ENCODE assay signal across 8 cellular contexts in the genomic region with DNA sequence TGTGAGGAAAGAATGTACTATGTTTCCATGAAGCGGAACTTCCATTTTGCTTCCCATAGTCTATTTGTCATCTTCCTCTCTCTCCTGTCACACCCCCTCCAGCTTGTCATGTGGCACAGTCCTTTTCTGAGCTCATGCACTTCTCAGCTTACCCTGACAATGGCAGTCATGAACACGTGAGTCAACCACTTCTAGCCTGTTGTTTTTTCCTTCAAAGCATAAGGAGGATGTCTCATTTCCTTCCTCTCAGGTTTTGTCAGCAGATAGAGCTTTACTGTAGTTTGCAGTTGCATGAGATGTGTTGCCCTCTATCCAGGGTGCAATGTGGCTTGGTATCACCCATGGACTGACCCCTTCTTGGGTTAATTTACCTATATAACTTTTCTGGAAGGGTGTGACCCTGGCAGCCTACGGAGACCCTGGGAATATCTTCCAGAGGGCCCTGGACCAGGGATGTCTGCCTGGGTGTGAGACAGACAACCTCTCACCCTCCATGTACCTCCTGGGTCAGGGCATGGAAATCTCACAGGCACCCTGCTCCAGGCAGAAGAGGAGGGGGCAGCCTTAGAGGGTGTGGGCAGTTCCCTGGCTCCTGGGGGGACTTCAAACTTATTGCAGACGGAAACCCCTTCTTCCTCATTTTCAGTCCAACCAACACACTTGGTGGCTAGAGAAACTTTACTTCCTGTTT. TPM values are rescaled to one million over a fixed set of nuclear protein-coding genes. Genes with fewer than 3 reads are reported as not detected.
DNase-seq lines count a peak whose midpoint lies in the region; ATAC-seq and TF ChIP-seq lines count a peak whose summit lies in the region.

No MANE protein-coding gene starts in this region.

- peak overlapping the region; percentile 28 for H3K9ac ChIP-seq in DND-41 (ENCODE audit: low read depth, low read length)
- H3K9ac ChIP-seq in skeletal muscle satellite cell (ENCODE audit: low read depth, low read length), result no peak overlapping the region

- H4K20me1 ChIP-seq in DND-41 (ENCODE audit: insufficient read depth, low read length), result peaks cover 1% of the 10 kb centered on the region; the same call in 1 of the 2 replicates

- ATAC-seq in DND-41 (ENCODE audit: insufficient read depth, low read depth) (peak; percentile 64), HG02610 (IDR thresholded peaks at IDR 0.05; ENCODE audit: unreplicated experiment) (peak; percentile 59)

- peak overlapping the region; percentile 79 for H3K27ac ChIP-seq in DND-41 (ENCODE audit: low read length)

- peaks cover 14% of the 10 kb centered on the region for H3K79me2 ChIP-seq in DND-41 (ENCODE audit: insufficient read depth, low read length)

- no peak for TF ChIP-seq CTCF in DND-41 (IDR thresholded peaks at IDR 0.05; ENCODE audit: borderline replicate concordance, extremely low read depth, low read length, poor library complexity, severe bottlenecking)

- H2AFZ ChIP-seq in DND-41 (ENCODE audit: low read depth, low read length), result peak overlapping the region; percentile 67

- DNase-seq in DND-41, result peak; percentile 74
- peak; percentile 83 for DNase-seq in OCI-M1 (lab: John Stamatoyannopoulos, UW)
- peak; percentile 66 to 72 for DNase-seq in activated T-cell treated with anti-CD3 and anti-CD28 coated beads, Interleukin-2, amount 50 U/mL, for 48 hours
- peak; percentile 89 for DNase-seq in glomerular endothelial cell (ENCODE audit: extremely low read depth, low read depth, low spot score)
- no peak for DNase-seq in NCI-H187 treated with DMSO at 0.1 percent for 48 hours (lab: John Stamatoyannopoulos, UW)
- no peak for DNase-seq in SK-N-DZ (ENCODE audit: low spot score)

- H3K4me1 ChIP-seq in DND-41 (ENCODE audit: insufficient read depth, low read length) (peaks cover 29% of the 10 kb centered on the region), skeletal muscle satellite cell (ENCODE audit: control insufficient read depth, insufficient read depth, low read length) (peaks cover 13% of the 10 kb centered on the region)

- H3K4me2 ChIP-seq in DND-41 (ENCODE audit: insufficient read depth, low read length) (peak overlapping the region; percentile 62; the same call in 1 of the 2 replicates), skeletal muscle satellite cell (ENCODE audit: low read length) (peak overlapping the region; percentile 24)

- peaks cover 4% of the 10 kb centered on the region; the same call in 1 of the 2 replicates for H3K36me3 ChIP-seq in DND-41 (ENCODE audit: insufficient read depth, low read length)
- no peaks in the 10 kb centered on the region for H3K36me3 ChIP-seq in skeletal muscle satellite cell (ENCODE audit: insufficient read depth, low read length)

- H3K27me3 ChIP-seq in DND-41 (ENCODE audit: insufficient read depth, low read length, poor library complexity) (no peaks in the 10 kb centered on the region), skeletal muscle satellite cell (ENCODE audit: control insufficient read depth, insufficient read depth, low read length) (peaks cover under 1% of the 10 kb centered on the region)

- H3K9me3 ChIP-seq in DND-41 (ENCODE audit: insufficient read depth, low read length, severe bottlenecking) (no peaks in the 10 kb centered on the region), skeletal muscle satellite cell (replicated peaks; ENCODE audit: low read length) (no peaks in the 10 kb centered on the region)

- H3K4me3 ChIP-seq in DND-41 (ENCODE audit: low read depth in 1 of 2, low read length in 2 of 2) (0 out of 4 replicates have a peak overlapping the region, but pooled peaks of 1 of the 2 experiments have one; percentile 23), skeletal muscle satellite cell (ENCODE audit: low read length) (no peak overlapping the region)

RNA-seq across cellular contexts. Expression of a gene that starts 4.0 kb away (rescaled TPM):
- total RNA-seq in glomerular endothelial cell, result 19.5 and 21.0 TPM in 2 replicates
- 15.2 and 17.9 TPM in 2 replicates for total RNA-seq in skeletal muscle satellite cell (2012; rRNA removed)
- polyA plus RNA-seq in SK-N-DZ (2014; cell fraction: cytosol; rRNA removed), result 5.0 and 6.2 TPM in 2 replicates
- polyA plus RNA-seq in SK-N-DZ (2014; cell fraction: nucleus; rRNA removed), result 3.8 and 4.4 TPM in 2 replicates

Comparison
In these comparisons a context has a peak if more than half of its experiments do, and no peak if none do; other contexts are left out.
1. DNase-seq: peak in DND-41 (single experiment), OCI-M1 (single experiment), activated T-cell treated with anti-CD3 and anti-CD28 coated beads, Interleukin-2, amount 50 U/mL, for 48 hours (2 of 2) and glomerular endothelial cell (single experiment); none in NCI-H187 treated with DMSO at 0.1 percent for 48 hours (single experiment) and SK-N-DZ (single experiment).